In the genomic region with DNA sequence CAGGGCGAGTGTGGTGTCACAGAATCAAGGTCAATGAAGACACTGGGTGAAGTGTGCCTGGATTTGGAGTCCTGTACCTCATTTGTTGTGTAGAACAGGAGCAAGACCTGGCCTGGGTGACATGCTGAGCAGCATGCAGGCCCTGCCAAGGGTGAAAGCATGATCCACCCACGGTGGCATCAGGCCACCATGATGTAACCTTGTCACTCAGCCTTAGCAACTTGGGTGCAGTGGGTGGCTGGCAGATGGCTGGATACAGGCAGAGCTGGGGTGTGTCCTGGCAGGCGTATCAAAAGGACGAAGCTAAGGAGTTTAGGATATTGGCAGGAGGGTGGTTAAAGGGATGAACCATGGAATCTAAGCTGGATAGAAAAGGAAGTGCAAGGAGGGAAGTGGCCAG, we compare ENCODE assay signal across 23 cellular contexts.
"Had no signal": no experiment of that assay in that cellular context is flagged by ENCODE, and none has a peak within 500 bp of the region (broad histone marks: within the 10 kb centered on the region; RNA-seq: fewer than 3 reads in every experiment).

No MANE protein-coding gene starts in this region.

- ATAC-seq: activated CD8-positive, alpha-beta memory T cell treated with anti-CD3 and anti-CD28 coated beads, Interleukin-2, amount 10 ng/mL, durations not matched to agents 7 days and 5 days; activated T-helper 17 cell treated with anti-CD3 and anti-CD28 coated beads, Interleukin-2, amount 50 U/mL, for 72 hours; body of pancreas; mucosa of descending colon; stimulated activated naive CD8-positive, alpha-beta T cell treated with anti-CD3 and anti-CD28 coated beads, Interleukin-15, amount 100 ng/mL, for 72 hours had no signal

- H3K27ac Mint-ChIP-seq: activated B cell treated with CpG ODN at 0.5 μM for 24 hours; activated CD4-positive, alpha-beta memory T cell treated with anti-CD3 and anti-CD28 coated beads, Interleukin-2, amount 10 ng/mL, durations not matched to agents 7 days and 5 days; activated CD8-positive, alpha-beta memory T cell treated with anti-CD3 and anti-CD28 coated beads, Interleukin-2, amount 10 ng/mL, durations not matched to agents 7 days and 5 days; activated naive CD8-positive, alpha-beta T cell treated with anti-CD3 and anti-CD28 coated beads for 36 hours; activated T-helper 17 cell treated with anti-CD3 and anti-CD28 coated beads, Interleukin-2, amount 50 U/mL, for 72 hours; stimulated activated naive CD8-positive, alpha-beta T cell treated with anti-CD3 and anti-CD28 coated beads, Interleukin-15, amount 100 ng/mL, for 72 hours had no signal

- H3K9me3 Mint-ChIP-seq: activated B cell treated with CpG ODN at 0.5 μM for 24 hours; activated CD4-positive, alpha-beta memory T cell treated with anti-CD3 and anti-CD28 coated beads, Interleukin-2, amount 10 ng/mL, durations not matched to agents 7 days and 5 days; activated naive CD8-positive, alpha-beta T cell treated with anti-CD3 and anti-CD28 coated beads for 36 hours; activated T-helper 17 cell treated with anti-CD3 and anti-CD28 coated beads, Interleukin-2, amount 50 U/mL, for 72 hours; central memory CD8-positive, alpha-beta T cell; naive B cell; neural crest cell; stimulated activated naive CD8-positive, alpha-beta T cell treated with anti-CD3 and anti-CD28 coated beads, Interleukin-15, amount 100 ng/mL, for 72 hours had no signal

- H3K36me3 Mint-ChIP-seq: activated CD8-positive, alpha-beta memory T cell treated with anti-CD3 and anti-CD28 coated beads, Interleukin-2, amount 10 ng/mL, durations not matched to agents 7 days and 5 days; activated naive CD8-positive, alpha-beta T cell treated with anti-CD3 and anti-CD28 coated beads for 36 hours had no signal

- DNase-seq: activated B cell treated with CpG ODN at 0.5 μM for 24 hours; activated CD4-positive, alpha-beta memory T cell treated with anti-CD3 and anti-CD28 coated beads, Interleukin-2, amount 10 ng/mL, durations not matched to agents 7 days and 5 days; activated CD4-positive, alpha-beta T cell treated with anti-CD3 and anti-CD28 coated beads for 4 hours; activated CD8-positive, alpha-beta memory T cell treated with anti-CD3 and anti-CD28 coated beads, Interleukin-2, amount 10 ng/mL, durations not matched to agents 7 days and 5 days; activated naive CD4-positive, alpha-beta T cell; activated naive CD8-positive, alpha-beta T cell treated with anti-CD3 and anti-CD28 coated beads for 36 hours; activated T-cell treated with anti-CD3 and anti-CD28 coated beads, Interleukin-2, amount 50 U/mL, for 1 hour; body of pancreas; cortex of kidney; head of caudate nucleus; kidney; mesenchymal stem cell; mucosa of descending colon; naive B cell; retina; stimulated activated CD4-positive, alpha-beta T cell treated with anti-CD3 and anti-CD28 coated beads, Interleukin-12 subunit alpha, Interleukin-12 subunit beta, amount 100 ng/mL, for 4 hours; stimulated activated CD4-positive, alpha-beta T cell treated with anti-CD3 and anti-CD28 coated beads, Interleukin-2, amount 100 ng/mL, for 24 hours; stimulated activated naive CD8-positive, alpha-beta T cell treated with anti-CD3 and anti-CD28 coated beads, Interleukin-15, amount 100 ng/mL, for 72 hours; trophoblast cell had no signal

- H3K4me3 Mint-ChIP-seq: activated B cell treated with CpG ODN at 0.5 μM for 24 hours; activated CD4-positive, alpha-beta memory T cell treated with anti-CD3 and anti-CD28 coated beads, Interleukin-2, amount 10 ng/mL, durations not matched to agents 7 days and 5 days; activated CD8-positive, alpha-beta memory T cell treated with anti-CD3 and anti-CD28 coated beads, Interleukin-2, amount 10 ng/mL, durations not matched to agents 7 days and 5 days; activated naive CD8-positive, alpha-beta T cell treated with anti-CD3 and anti-CD28 coated beads for 36 hours; activated T-helper 17 cell treated with anti-CD3 and anti-CD28 coated beads, Interleukin-2, amount 50 U/mL, for 72 hours; central memory CD8-positive, alpha-beta T cell; neural crest cell; stimulated activated naive CD8-positive, alpha-beta T cell treated with anti-CD3 and anti-CD28 coated beads, Interleukin-15, amount 100 ng/mL, for 72 hours had no signal

- H3K27ac ChIP-seq: body of pancreas, gastrocnemius medialis had no signal

- H3K27me3 Mint-ChIP-seq: stimulated activated naive CD8-positive, alpha-beta T cell treated with anti-CD3 and anti-CD28 coated beads, Interleukin-15, amount 100 ng/mL, for 72 hours had no signal

- H3K4me1 Mint-ChIP-seq: activated B cell treated with CpG ODN at 0.5 μM for 24 hours; activated CD4-positive, alpha-beta memory T cell treated with anti-CD3 and anti-CD28 coated beads, Interleukin-2, amount 10 ng/mL, durations not matched to agents 7 days and 5 days; activated CD8-positive, alpha-beta memory T cell treated with anti-CD3 and anti-CD28 coated beads, Interleukin-2, amount 10 ng/mL, durations not matched to agents 7 days and 5 days; activated naive CD8-positive, alpha-beta T cell treated with anti-CD3 and anti-CD28 coated beads for 36 hours; activated T-helper 17 cell treated with anti-CD3 and anti-CD28 coated beads, Interleukin-2, amount 50 U/mL, for 72 hours; central memory CD8-positive, alpha-beta T cell; naive B cell; stimulated activated naive CD8-positive, alpha-beta T cell treated with anti-CD3 and anti-CD28 coated beads, Interleukin-15, amount 100 ng/mL, for 72 hours had no signal
